In the genomic region with DNA sequence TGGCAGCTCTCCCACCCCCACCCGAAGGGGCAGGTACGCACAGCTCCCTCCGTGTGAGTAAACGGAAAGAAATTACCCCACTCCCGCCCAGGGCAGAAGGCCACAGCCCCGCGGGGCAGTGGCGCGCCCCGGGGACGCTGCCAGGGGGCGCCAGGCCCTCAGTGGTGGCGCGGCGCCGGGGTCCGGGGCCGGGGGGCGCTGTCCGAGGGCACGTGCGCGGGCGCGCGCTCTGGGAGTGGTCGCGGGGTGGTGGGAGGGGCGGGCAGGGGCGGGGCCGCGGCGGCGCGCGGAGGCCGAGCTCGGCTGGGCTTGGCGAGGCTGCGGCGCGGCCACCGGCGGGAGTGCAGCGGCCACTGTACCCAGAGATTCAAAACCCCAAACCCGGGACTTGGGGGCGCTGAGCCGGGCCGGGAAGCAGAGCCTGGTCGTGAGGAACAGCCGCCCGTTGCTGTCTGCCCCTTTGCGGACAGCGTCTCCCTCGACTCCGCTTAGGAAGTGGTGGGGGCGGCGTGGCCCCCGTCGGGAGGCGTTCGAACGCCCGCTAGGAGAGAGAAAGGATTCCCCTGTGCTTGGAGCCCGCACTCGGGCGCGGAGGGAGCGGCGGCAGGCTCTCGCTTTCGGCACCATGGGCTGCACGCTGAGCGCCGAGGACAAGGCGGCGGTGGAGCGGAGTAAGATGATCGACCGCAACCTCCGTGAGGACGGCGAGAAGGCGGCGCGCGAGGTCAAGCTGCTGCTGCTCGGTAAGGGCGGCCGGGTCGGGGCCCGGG, we compare ENCODE assay signal across 8 cellular contexts. TPM values are rescaled to one million over a fixed set of nuclear protein-coding genes. Genes with fewer than 3 reads are reported as not detected.
DNase-seq lines count a peak whose midpoint lies in the region; ATAC-seq, FAIRE-seq and TF ChIP-seq lines count a peak whose summit lies in the region.

GNAI1 (plus strand) TSS at position 296 of the 770 bp plus-strand sequence; CDS start at position 626, 330 bp downstream.

- DNase-seq in AG09319 (ENCODE audit: extremely low read depth, low read depth) (peak; percentile 57), T-cell (peak in 16 of 34 experiments; percentile 1 to 21 (median 6)), colonic mucosa (peak; percentile 73), kidney (peak; percentile 93), small intestine (peak; percentile 39), GM12891 (ENCODE audit: insufficient read length, low spot score) (no peak)

- H3K9me3 Mint-ChIP-seq in T-cell: peaks cover 0 to 3% (median 0%) of the 10 kb centered on the region in 3 donors

- H3K4me3 ChIP-seq in colonic mucosa (peak within 1 kb of the TSS; percentile 83), kidney (ENCODE audit: low read length in 2 of 2) (peak within 1 kb of the TSS; percentile 94 to 95), small intestine (ENCODE audit: low read depth in 1 of 2, low read length in 2 of 2) (peak within 1 kb of the TSS; percentile 74 to 93)

- no peaks in the 10 kb centered on the region for H3K36me3 Mint-ChIP-seq in T-cell

- H3K27me3 ChIP-seq in colonic mucosa (no peaks in the 10 kb centered on the region), small intestine (ENCODE audit: control insufficient read depth in 2 of 2, insufficient read depth in 2 of 2, low read length in 2 of 2) (no peaks in the 10 kb centered on the region)

- peak within 1 kb of the TSS; percentile 75 to 81 (median 78) for H3K4me3 Mint-ChIP-seq in T-cell

- peak; percentile 50 for ATAC-seq in GM19023 (IDR thresholded peaks at IDR 0.05; ENCODE audit: unreplicated experiment)
- ATAC-seq in T-cell (replicated peaks in 1 of 4): peak; percentile 49 to 57 (median 54)

- POLR2A ChIA-PET in T-cell (lab: Charles Lee): no interaction called here

- H3K36me3 ChIP-seq in colonic mucosa (no peaks in the 10 kb centered on the region), kidney (ENCODE audit: control insufficient read depth in 1 of 2, insufficient read depth in 2 of 2, low read length in 2 of 2) (no peaks in the 10 kb centered on the region), small intestine (ENCODE audit: control insufficient read depth in 2 of 2, insufficient read depth in 2 of 2, low read length in 2 of 2) (no peaks in the 10 kb centered on the region)

- no peaks in the 10 kb centered on the region for H3K9me3 ChIP-seq in colonic mucosa
- H3K9me3 ChIP-seq in kidney (ENCODE audit: control insufficient read depth in 1 of 2, low read length in 2 of 2): no peaks in the 10 kb centered on the region
- H3K9me3 ChIP-seq in small intestine (ENCODE audit: control insufficient read depth, low read depth): no peaks in the 10 kb centered on the region

- peak within 1 kb of the TSS; percentile 86 to 89 for H3K9ac ChIP-seq in colonic mucosa (ENCODE audit: low read depth in 2 of 2, low read length in 2 of 2)
- peak within 1 kb of the TSS; percentile 90 to 94 for H3K9ac ChIP-seq in kidney (ENCODE audit: low read length in 2 of 2)

- peak; percentile 18 for TF ChIP-seq CTCF in AG09319 (IDR thresholded peaks at IDR 0.05; ENCODE audit: low read depth, low read length)
- peak; percentile 50 for TF ChIP-seq CTCF in LNCAP (IDR thresholded peaks at IDR 0.05)
- TF ChIP-seq CTCF in colonic mucosa (IDR thresholded peaks at IDR 0.05): no peak
- peak; percentile 33 for TF ChIP-seq CTCF in kidney (IDR thresholded peaks at IDR 0.05; ENCODE audit: borderline replicate concordance, extremely low read depth, insufficient read depth)

- peaks cover 0 to 36% of the 10 kb centered on the region in 2 donors for H3K27me3 Mint-ChIP-seq in T-cell

- H3K27ac Mint-ChIP-seq in T-cell: peak within 1 kb of the TSS; percentile 36 to 45

- CTCF ChIA-PET in T-cell (lab: Charles Lee): interaction anchor here in 1 of 2 donors (0.6 to 0.7 kb wide), 8 partner anchors 11 to 655 kb away, joined by 3 to 5 read pairs (median 4); no protein-coding TSS in a partner anchor

- H3K4me1 Mint-ChIP-seq in T-cell: peaks cover 12 to 41% (median 21%) of the 10 kb centered on the region in 3 donors

- TF ChIP-seq POLR2A in GM12891 (IDR thresholded peaks at IDR 0.05; ENCODE audit: low read depth, low read length): no peak

- intact Hi-C loops in colonic mucosa (cut with DNase I) (no loop called here), kidney (cut with DNase I) (no loop called here)

- WGBS in small intestine, 3 donors: 0 to 2% (median 1%) methylated on average over 50 to 92 of the region's 92 CpGs

- H3K27ac ChIP-seq in colonic mucosa (peak within 1 kb of the TSS; percentile 88), kidney (ENCODE audit: low read depth in 2 of 2, low read length in 2 of 2) (peak within 1 kb of the TSS; percentile 76 to 85), small intestine (ENCODE audit: low read depth in 1 of 2, low read length in 1 of 2) (peak within 1 kb of the TSS; percentile 67 to 83)

- no peak for FAIRE-seq in kidney (lab: Jason Lieb, UNC)
- FAIRE-seq in small intestine (lab: Jason Lieb, UNC): no peak
- no peak for FAIRE-seq in GM12891 (lab: Jason Lieb, UNC)

- H3K4me1 ChIP-seq in colonic mucosa: peaks cover 5% of the 10 kb centered on the region
- peaks cover 0 to 2% of the 10 kb centered on the region in 2 donors for H3K4me1 ChIP-seq in kidney (ENCODE audit: control insufficient read depth in 1 of 2, insufficient read depth in 1 of 2, low read depth in 1 of 2, low read length in 2 of 2)
- no peaks in the 10 kb centered on the region for H3K4me1 ChIP-seq in small intestine (ENCODE audit: control insufficient read depth in 2 of 2, insufficient read depth in 1 of 2, low read depth in 1 of 2, low read length in 1 of 2)

TF ChIP-seq in GM12891, 5 proteins besides CTCF, POLR2A, EP300 and RAD21:
- no peak for TF ChIP-seq POLR2AphosphoS5 (IDR thresholded peaks at IDR 0.05; ENCODE audit: low read depth, low read length)
- no peak for TF ChIP-seq PAX5 (IDR thresholded peaks at IDR 0.05; ENCODE audit: insufficient read depth, low read length, severe bottlenecking)
- TF ChIP-seq SPI1 (IDR thresholded peaks at IDR 0.05; ENCODE audit: low read depth, low read length): no peak
- no peak for TF ChIP-seq TAF1 (IDR thresholded peaks at IDR 0.05; ENCODE audit: low read depth, low read length)
- no peak for TF ChIP-seq POU2F2 (IDR thresholded peaks at IDR 0.05; ENCODE audit: low read depth, low read length)

RNA-seq across cellular contexts. Expression of gene GNAI1, which starts in this region (rescaled TPM):
- 1 to 10 TPM in 4 of 5 donors, under 1 TPM in 1; 0.79 to 3.3 (median 1.4) TPM for total RNA-seq in T-cell
- total RNA-seq in colonic mucosa: 10 to 100 TPM; 13.3 to 27.1 TPM
- total RNA-seq in kidney: 105 TPM
- 41.9 TPM for polyA plus RNA-seq in kidney (ENCODE audit: insufficient read depth, low read depth, low replicate concordance)
- 10 to 100 TPM in 1 of 3 donors, 1 to 10 TPM in 2; 6.7 to 10.2 (median 7.0) TPM for polyA plus RNA-seq in small intestine
- polyA plus RNA-seq in GM12891 (2012; ENCODE audit: low read depth, missing spikeins): not detected
